ENCODE assay signal across 8 cellular contexts in the genomic region with DNA sequence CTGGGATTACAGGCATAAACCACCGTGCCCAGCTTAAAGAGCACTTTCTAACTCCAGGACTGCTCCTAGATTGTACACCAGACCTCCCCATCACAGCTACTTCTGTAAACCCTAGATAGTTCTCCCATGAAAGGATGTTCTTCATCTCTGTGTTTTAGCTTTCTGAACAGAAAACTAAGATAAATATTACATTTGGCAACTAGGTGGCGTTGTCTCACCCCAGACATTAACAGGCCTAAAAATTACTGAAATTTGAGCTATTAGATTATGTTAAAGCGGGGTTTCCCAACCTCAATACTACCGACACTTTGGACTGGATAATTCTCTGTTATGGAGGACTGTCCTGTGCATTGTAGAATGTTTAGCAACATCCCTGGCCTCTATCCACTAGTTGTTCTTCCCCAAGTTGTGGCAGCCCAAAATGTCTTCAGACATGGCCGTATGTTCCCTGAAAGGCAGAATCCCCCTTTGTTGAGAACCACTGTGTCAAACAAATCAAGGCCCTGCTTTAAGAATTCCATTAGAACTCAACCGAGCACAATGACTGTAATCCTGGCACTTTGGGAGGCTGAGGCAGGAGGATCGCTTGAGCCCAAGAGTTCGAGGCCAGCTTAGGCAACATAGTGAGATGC. TPM values are rescaled to one million over a fixed set of nuclear protein-coding genes. Genes with fewer than 3 reads are reported as not detected.
DNase-seq lines count a peak whose midpoint lies in the region; ATAC-seq, FAIRE-seq and TF ChIP-seq lines count a peak whose summit lies in the region.

No MANE protein-coding gene starts in this region.

- peak overlapping the region; percentile 54; the same call in 1 of the 2 replicates for H2AFZ ChIP-seq in K562 (ENCODE audit: low read depth, low read length)

- intact Hi-C loops in K562 (cut with micrococcal nuclease), result loop anchor here (1.0 to 2.0 kb wide), 4 partner anchors 89 to 684 kb away; a partner anchor contains a TSS

- no peak for TF ChIP-seq POLR2A in K562 (conservative IDR thresholded peaks at IDR 0.05)

- no peak for TF ChIP-seq EP300 in K562 (IDR thresholded peaks at IDR 0.05; ENCODE audit: low read length)

- WGBS in K562 (ENCODE audit: insufficient coverage, low coverage, missing lambda C conversion rate), result 37% methylated on average over 8 of the region's 8 CpGs

- H3K4me3 ChIP-seq in K562, result no peak overlapping the region

- H3K9me3 ChIP-seq in K562 (replicated peaks; ENCODE audit: control insufficient read depth, insufficient read depth, low read depth, low read length), result no peaks in the 10 kb centered on the region

- TF ChIP-seq RAD21 in K562 (CRISPR knock-in tag; conservative IDR thresholded peaks at IDR 0.05 in 1 of 2, IDR thresholded peaks at IDR 0.05 in 1 of 2), result peak; percentile 58 to 81

- H3K4me2 ChIP-seq in K562 (ENCODE audit: insufficient read depth, low read length), result no peak overlapping the region

- no TSS peak for BruUV-seq in K562 (replicated peaks; lab: Mats Ljungman, UMichigan)

- DNase-seq in NCI-H2196 (lab: John Stamatoyannopoulos, UW; ENCODE audit: unreplicated experiment) (peak; percentile 22), NCI-H2196 treated with DMSO at 0.1 percent for 48 hours (lab: John Stamatoyannopoulos, UW; ENCODE audit: unreplicated experiment) (no peak), M059J (ENCODE audit: low read depth) (peak; percentile 26), K562 (ENCODE audit: extremely low read depth in 1 of 4, low spot score in 3 of 4) (peak; percentile 37 to 53 (median 44)), medulla oblongata (ENCODE audit: extremely low spot score) (peak; percentile 39), mucosa of gallbladder (ENCODE audit: low spot score) (no peak), HK-2 (ENCODE audit: unreplicated experiment) (no peak)

- CTCF ChIA-PET in K562 (lab: Yijun Ruan, JAX; ENCODE audit: low intra/inter-chr PET ratio), result interaction anchor here (0.6 to 1.6 kb wide), 6 partner anchors 89 to 684 kb away, joined by 3 to 4 read pairs (median 4); a partner anchor contains a TSS

- TF ChIP-seq CTCF in K562 (IDR thresholded peaks at IDR 0.05 in 2 of 3, conservative IDR thresholded peaks at IDR 0.05 in 1 of 3; ENCODE audit: insufficient read depth in 2 of 3, low read depth in 1 of 3, low read length in 3 of 3), result peak; percentile 49 to 82 (median 74); a peak in 5 of 6 replicates

- in situ Hi-C loops in K562 (cut with MboI), result loop anchor here (5.0 to 10.0 kb wide), 2 partner anchors 89 to 682 kb away; no protein-coding TSS in a partner anchor

- H3K9ac ChIP-seq in K562 (ENCODE audit: insufficient read depth in 1 of 2, low read depth in 2 of 2, low read length in 2 of 2), result no peak overlapping the region

- peak; percentile 63 for ATAC-seq in K562
- no peak for ATAC-seq in HG02981 (IDR thresholded peaks at IDR 0.05; ENCODE audit: unreplicated experiment)

- FAIRE-seq in K562 (lab: Jason Lieb, UNC), result peak; percentile 82

- H3K27ac ChIP-seq in K562 (ENCODE audit: extremely low read depth, low read depth, low read length), result no peak overlapping the region

- H3K27me3 ChIP-seq in K562 (ENCODE audit: control insufficient read depth in 2 of 2, insufficient read depth in 2 of 2, low read length in 2 of 2), result peaks cover 32 to 39% of the 10 kb centered on the region in 2 experiments

- H3K36me3 ChIP-seq in K562 (ENCODE audit: control insufficient read depth, insufficient read depth, low read length), result no peaks in the 10 kb centered on the region

- 0 out of 2 replicates have a peak, but pooled peaks cover 3% of the 10 kb centered on the region for H4K20me1 ChIP-seq in K562 (replicated peaks; ENCODE audit: control insufficient read depth, insufficient read depth, low read length)

- no peaks in the 10 kb centered on the region for H3K9me1 ChIP-seq in K562 (ENCODE audit: control insufficient read depth, insufficient read depth, low read length)

- no peaks in the 10 kb centered on the region; a peak in 1 of 5 replicates for H3K4me1 ChIP-seq in K562 (replicated peaks in 1 of 2; ENCODE audit: control insufficient read depth in 2 of 2, insufficient read depth in 2 of 2, low read length in 2 of 2)

- no peaks in the 10 kb centered on the region for H3K79me2 ChIP-seq in K562 (ENCODE audit: control insufficient read depth, insufficient read depth, low read length)

- POLR2A ChIA-PET in K562 (lab: Yijun Ruan, JAX), result interaction anchor here (0.5 to 1.7 kb wide), 5 partner anchors 9 to 420 kb away, joined by 3 to 9 read pairs (median 3); a partner anchor contains a TSS

TF ChIP-seq in K562, 482 proteins besides CTCF, POLR2A, EP300 and RAD21:
- TF ChIP-seq ARID1B (IDR thresholded peaks at IDR 0.05) (0 out of 2 replicates have a peak, but pooled peaks have one; percentile 25), KDM1A (IDR thresholded peaks at IDR 0.05) (0 out of 4 replicates have a peak, but pooled peaks of 1 of the 2 experiments have one; percentile 26), SMC3 (conservative IDR thresholded peaks at IDR 0.05; ENCODE audit: insufficient read depth, low read depth, low read length) (peak; percentile 51; the same call in 1 of the 2 replicates), SREBF2 (CRISPR knock-in tag; IDR thresholded peaks at IDR 0.05) (no peak), RCOR1 (IDR thresholded peaks at IDR 0.05; ENCODE audit: borderline replicate concordance in 1 of 2, low read depth in 2 of 2, low read length in 2 of 2) (peak in 1 of 2 experiments; percentile 3; a peak in 1 of 4 replicates), HIVEP1 (CRISPR knock-in tag; IDR thresholded peaks at IDR 0.05) (no peak), MYBL2 (IDR thresholded peaks at IDR 0.05; ENCODE audit: low read depth) (no peak), MYBL2 (CRISPR knock-in tag; IDR thresholded peaks at IDR 0.05; ENCODE audit: borderline replicate concordance) (no peak), BCOR (IDR thresholded peaks at IDR 0.05) (peak; percentile 12; the same call in 1 of the 2 replicates), LARP7 (IDR thresholded peaks at IDR 0.05) (0 out of 2 replicates have a peak, but pooled peaks have one; percentile 4), CBX3 (IDR thresholded peaks at IDR 0.05; ENCODE audit: borderline replicate concordance in 1 of 2, low read length in 2 of 2) (no peak), DACH1 (IDR thresholded peaks at IDR 0.05; ENCODE audit: partially characterized antibody) (no peak), BRD9 (IDR thresholded peaks at IDR 0.05; ENCODE audit: low read depth, partially characterized antibody) (no peak), HLTF (IDR thresholded peaks at IDR 0.05) (no peak), LEF1 (IDR thresholded peaks at IDR 0.05) (no peak)
- TF ChIP-seq, protein P1, sequence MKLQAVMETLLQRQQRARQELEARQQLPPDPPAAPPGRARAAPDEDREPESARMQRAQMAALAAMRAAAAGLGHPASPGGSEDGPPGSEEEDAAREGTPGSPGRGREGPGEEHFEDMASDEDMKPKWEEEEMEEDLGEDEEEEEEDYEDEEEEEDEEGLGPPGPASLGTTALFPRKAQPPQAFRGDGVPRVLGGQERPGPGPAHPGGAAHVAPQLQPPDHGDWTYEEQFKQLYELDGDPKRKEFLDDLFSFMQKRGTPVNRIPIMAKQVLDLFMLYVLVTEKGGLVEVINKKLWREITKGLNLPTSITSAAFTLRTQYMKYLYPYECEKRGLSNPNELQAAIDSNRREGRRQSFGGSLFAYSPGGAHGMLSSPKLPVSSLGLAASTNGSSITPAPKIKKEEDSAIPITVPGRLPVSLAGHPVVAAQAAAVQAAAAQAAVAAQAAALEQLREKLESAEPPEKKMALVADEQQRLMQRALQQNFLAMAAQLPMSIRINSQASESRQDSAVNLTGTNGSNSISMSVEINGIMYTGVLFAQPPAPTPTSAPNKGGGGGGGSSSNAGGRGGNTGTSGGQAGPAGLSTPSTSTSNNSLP (IDR thresholded peaks at IDR 0.05; ENCODE audit: borderline replicate concordance, low read depth, low read length), result 0 out of 2 replicates have a peak, but pooled peaks have one; percentile 21

RNA-seq across cellular contexts. Expression of a gene that starts 19.1 kb away (rescaled TPM):
- 0.07 TPM in 1 of 2 replicates, not detected in the other for total RNA-seq in M059J (2014; rRNA removed; shearing (Covaris generic))
- not detected in 2 replicates for total RNA-seq in K562 (2011; cell fraction: chromatin; rRNA removed; ENCODE audit: low replicate concordance)
- not detected in 2 replicates for total RNA-seq in K562 (2011; cell fraction: nucleolus; rRNA removed)
- 0.29 TPM in 1 of 2 replicates, not detected in the other for total RNA-seq in K562 (2011; cell fraction: nucleoplasm; rRNA removed)
- total RNA-seq in K562 (2014; rRNA removed) (0.12 TPM in 1 of 2 replicates, not detected in the other), K562 (2014; rRNA removed; fragmentation: Illumina TruSeq; extraction: Trizol) (not detected in 2 replicates), K562 (2015; rRNA removed; fragmentation: Illumina TruSeq; extraction: Trizol) (not detected in 2 replicates), K562 (2021) (not detected in 2 replicates), mucosa of gallbladder (not detected)
- polyA plus RNA-seq in K562 (2011; rRNA removed) (not detected in 2 replicates), K562 (2014; fragmentation: Illumina TruSeq; extraction: Trizol) (not detected in 2 replicates), K562 (2014; fragmentation: Nextera tagmentation; extraction: Ambion mirVana) (not detected), K562 (2014; rRNA removed) (0.20 TPM in 1 of 2 replicates, not detected in the other)
- 0.06 TPM in 1 of 2 replicates, not detected in the other for polyA plus RNA-seq in K562 (2011; cell fraction: cytosol; rRNA removed)
- not detected in 2 replicates for polyA plus RNA-seq in K562 (2011; cell fraction: nucleus; rRNA removed)
- not detected in 2 replicates for polyA plus RNA-seq in K562 (2012)
- not detected in 2 replicates for polyA minus RNA-seq in K562 (2011; rRNA and poly(A)+ RNA removed)
- polyA minus RNA-seq in K562 (2011; cell fraction: cytosol; rRNA and poly(A)+ RNA removed), result not detected in 2 replicates
- polyA minus RNA-seq in K562 (2011; cell fraction: nucleus; rRNA and poly(A)+ RNA removed), result not detected in 2 replicates

Comparison
In these comparisons a context has a peak if more than half of its experiments do, and no peak if none do; other contexts are left out.
1. DNase-seq: peak in NCI-H2196 (single experiment), M059J (single experiment), K562 (4 of 4) and medulla oblongata (single experiment); none in NCI-H2196 treated with DMSO at 0.1 percent for 48 hours (single experiment), mucosa of gallbladder (single experiment) and HK-2 (single experiment).